In the genomic region with DNA sequence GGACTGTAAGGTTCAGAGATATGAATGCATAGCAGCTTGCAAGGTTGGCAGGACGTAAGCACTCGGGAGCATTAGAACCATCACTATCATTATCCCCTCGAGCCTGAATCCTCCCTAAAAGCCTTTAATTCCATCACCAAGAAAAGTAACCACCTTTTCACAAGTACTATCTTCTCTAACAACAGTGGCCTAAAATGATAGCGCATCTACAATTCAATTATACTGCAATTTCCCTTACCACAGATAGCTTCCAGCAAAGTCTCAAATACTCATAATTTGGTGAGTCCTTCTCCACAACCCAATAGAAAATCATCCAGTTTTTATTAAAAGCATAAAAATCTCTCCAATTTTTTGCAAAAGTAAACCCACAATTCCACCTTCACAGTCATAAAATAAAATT, we compare ENCODE assay signal across 2 cellular contexts.
TF ChIP-seq lines count a peak whose summit lies in the region.

No MANE protein-coding gene starts in this region.

TF ChIP-seq in SK-N-SH, 30 proteins besides CTCF, POLR2A, EP300 and RAD21 (continued from another document):
- TF ChIP-seq, protein P1, sequence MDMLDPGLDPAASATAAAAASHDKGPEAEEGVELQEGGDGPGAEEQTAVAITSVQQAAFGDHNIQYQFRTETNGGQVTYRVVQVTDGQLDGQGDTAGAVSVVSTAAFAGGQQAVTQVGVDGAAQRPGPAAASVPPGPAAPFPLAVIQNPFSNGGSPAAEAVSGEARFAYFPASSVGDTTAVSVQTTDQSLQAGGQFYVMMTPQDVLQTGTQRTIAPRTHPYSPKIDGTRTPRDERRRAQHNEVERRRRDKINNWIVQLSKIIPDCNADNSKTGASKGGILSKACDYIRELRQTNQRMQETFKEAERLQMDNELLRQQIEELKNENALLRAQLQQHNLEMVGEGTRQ (IDR thresholded peaks at IDR 0.05; ENCODE audit: borderline replicate concordance, low read depth, low read length): no peak
- TF ChIP-seq SIN3A (IDR thresholded peaks at IDR 0.05; ENCODE audit: borderline replicate concordance, low read depth, low read length): no peak
- TF ChIP-seq RCOR1 (IDR thresholded peaks at IDR 0.05; ENCODE audit: low read length): peak; percentile 17; the same call in 1 of the 2 replicates
- no peak for TF ChIP-seq POLR2AphosphoS5 (IDR thresholded peaks at IDR 0.05; ENCODE audit: low read depth, low read length)
- no peak for TF ChIP-seq FOXM1 (IDR thresholded peaks at IDR 0.05; ENCODE audit: low read depth)
- TF ChIP-seq JUND (IDR thresholded peaks at IDR 0.05): no peak
- TF ChIP-seq, protein P2, sequence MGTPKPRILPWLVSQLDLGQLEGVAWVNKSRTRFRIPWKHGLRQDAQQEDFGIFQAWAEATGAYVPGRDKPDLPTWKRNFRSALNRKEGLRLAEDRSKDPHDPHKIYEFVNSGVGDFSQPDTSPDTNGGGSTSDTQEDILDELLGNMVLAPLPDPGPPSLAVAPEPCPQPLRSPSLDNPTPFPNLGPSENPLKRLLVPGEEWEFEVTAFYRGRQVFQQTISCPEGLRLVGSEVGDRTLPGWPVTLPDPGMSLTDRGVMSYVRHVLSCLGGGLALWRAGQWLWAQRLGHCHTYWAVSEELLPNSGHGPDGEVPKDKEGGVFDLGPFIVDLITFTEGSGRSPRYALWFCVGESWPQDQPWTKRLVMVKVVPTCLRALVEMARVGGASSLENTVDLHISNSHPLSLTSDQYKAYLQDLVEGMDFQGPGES (IDR thresholded peaks at IDR 0.05; ENCODE audit: low read depth, low read length): no peak
- TF ChIP-seq CHD2 (IDR thresholded peaks at IDR 0.05; ENCODE audit: low read length, partially characterized antibody): no peak
- TF ChIP-seq, protein P3, sequence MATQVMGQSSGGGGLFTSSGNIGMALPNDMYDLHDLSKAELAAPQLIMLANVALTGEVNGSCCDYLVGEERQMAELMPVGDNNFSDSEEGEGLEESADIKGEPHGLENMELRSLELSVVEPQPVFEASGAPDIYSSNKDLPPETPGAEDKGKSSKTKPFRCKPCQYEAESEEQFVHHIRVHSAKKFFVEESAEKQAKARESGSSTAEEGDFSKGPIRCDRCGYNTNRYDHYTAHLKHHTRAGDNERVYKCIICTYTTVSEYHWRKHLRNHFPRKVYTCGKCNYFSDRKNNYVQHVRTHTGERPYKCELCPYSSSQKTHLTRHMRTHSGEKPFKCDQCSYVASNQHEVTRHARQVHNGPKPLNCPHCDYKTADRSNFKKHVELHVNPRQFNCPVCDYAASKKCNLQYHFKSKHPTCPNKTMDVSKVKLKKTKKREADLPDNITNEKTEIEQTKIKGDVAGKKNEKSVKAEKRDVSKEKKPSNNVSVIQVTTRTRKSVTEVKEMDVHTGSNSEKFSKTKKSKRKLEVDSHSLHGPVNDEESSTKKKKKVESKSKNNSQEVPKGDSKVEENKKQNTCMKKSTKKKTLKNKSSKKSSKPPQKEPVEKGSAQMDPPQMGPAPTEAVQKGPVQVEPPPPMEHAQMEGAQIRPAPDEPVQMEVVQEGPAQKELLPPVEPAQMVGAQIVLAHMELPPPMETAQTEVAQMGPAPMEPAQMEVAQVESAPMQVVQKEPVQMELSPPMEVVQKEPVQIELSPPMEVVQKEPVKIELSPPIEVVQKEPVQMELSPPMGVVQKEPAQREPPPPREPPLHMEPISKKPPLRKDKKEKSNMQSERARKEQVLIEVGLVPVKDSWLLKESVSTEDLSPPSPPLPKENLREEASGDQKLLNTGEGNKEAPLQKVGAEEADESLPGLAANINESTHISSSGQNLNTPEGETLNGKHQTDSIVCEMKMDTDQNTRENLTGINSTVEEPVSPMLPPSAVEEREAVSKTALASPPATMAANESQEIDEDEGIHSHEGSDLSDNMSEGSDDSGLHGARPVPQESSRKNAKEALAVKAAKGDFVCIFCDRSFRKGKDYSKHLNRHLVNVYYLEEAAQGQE (IDR thresholded peaks at IDR 0.05; ENCODE audit: low read depth, low read length): no peak
- no peak for TF ChIP-seq GABPA (IDR thresholded peaks at IDR 0.05; ENCODE audit: low read depth)
- TF ChIP-seq, protein P4, sequence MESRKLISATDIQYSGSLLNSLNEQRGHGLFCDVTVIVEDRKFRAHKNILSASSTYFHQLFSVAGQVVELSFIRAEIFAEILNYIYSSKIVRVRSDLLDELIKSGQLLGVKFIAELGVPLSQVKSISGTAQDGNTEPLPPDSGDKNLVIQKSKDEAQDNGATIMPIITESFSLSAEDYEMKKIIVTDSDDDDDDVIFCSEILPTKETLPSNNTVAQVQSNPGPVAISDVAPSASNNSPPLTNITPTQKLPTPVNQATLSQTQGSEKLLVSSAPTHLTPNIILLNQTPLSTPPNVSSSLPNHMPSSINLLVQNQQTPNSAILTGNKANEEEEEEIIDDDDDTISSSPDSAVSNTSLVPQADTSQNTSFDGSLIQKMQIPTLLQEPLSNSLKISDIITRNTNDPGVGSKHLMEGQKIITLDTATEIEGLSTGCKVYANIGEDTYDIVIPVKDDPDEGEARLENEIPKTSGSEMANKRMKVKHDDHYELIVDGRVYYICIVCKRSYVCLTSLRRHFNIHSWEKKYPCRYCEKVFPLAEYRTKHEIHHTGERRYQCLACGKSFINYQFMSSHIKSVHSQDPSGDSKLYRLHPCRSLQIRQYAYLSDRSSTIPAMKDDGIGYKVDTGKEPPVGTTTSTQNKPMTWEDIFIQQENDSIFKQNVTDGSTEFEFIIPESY (IDR thresholded peaks at IDR 0.05; ENCODE audit: borderline replicate concordance, low read depth): no peak
- TF ChIP-seq GATA2 (CRISPR knock-in tag; IDR thresholded peaks at IDR 0.05): peak; percentile 53
- 0 out of 2 replicates have a peak, but pooled peaks have one; percentile 38 for TF ChIP-seq FOXJ3 (CRISPR knock-in tag; IDR thresholded peaks at IDR 0.05)
- TF ChIP-seq NFIC (IDR thresholded peaks at IDR 0.05; ENCODE audit: borderline replicate concordance): no peak
- TF ChIP-seq FOSL2 (IDR thresholded peaks at IDR 0.05; ENCODE audit: borderline replicate concordance, low read depth): no peak
- TF ChIP-seq ELF1 (IDR thresholded peaks at IDR 0.05): no peak
- no peak for TF ChIP-seq SMC3 (IDR thresholded peaks at IDR 0.05; ENCODE audit: low read depth, low read length)
- TF ChIP-seq MXI1 (IDR thresholded peaks at IDR 0.05; ENCODE audit: low read depth, low read length): no peak
- no peak for TF ChIP-seq MEF2A (IDR thresholded peaks at IDR 0.05; ENCODE audit: borderline replicate concordance, low read depth)
- TF ChIP-seq, protein P5, sequence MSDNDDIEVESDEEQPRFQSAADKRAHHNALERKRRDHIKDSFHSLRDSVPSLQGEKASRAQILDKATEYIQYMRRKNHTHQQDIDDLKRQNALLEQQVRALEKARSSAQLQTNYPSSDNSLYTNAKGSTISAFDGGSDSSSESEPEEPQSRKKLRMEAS (IDR thresholded peaks at IDR 0.05; ENCODE audit: low read depth): no peak
- TF ChIP-seq RFX5 (IDR thresholded peaks at IDR 0.05; ENCODE audit: low read length): no peak; the same call in 1 of the 2 replicates

TF ChIP-seq in SK-N-SH treated with all-trans-retinoic acid at 6 μM for 48 hours, 23 proteins besides CTCF, POLR2A, EP300 and RAD21 (continued from another document):
- TF ChIP-seq PPARA (CRISPR knock-in tag; IDR thresholded peaks at IDR 0.05; ENCODE audit: borderline replicate concordance): no peak
- TF ChIP-seq TOX (CRISPR knock-in tag; IDR thresholded peaks at IDR 0.05; ENCODE audit: borderline replicate concordance): no peak
- TF ChIP-seq, protein P6, sequence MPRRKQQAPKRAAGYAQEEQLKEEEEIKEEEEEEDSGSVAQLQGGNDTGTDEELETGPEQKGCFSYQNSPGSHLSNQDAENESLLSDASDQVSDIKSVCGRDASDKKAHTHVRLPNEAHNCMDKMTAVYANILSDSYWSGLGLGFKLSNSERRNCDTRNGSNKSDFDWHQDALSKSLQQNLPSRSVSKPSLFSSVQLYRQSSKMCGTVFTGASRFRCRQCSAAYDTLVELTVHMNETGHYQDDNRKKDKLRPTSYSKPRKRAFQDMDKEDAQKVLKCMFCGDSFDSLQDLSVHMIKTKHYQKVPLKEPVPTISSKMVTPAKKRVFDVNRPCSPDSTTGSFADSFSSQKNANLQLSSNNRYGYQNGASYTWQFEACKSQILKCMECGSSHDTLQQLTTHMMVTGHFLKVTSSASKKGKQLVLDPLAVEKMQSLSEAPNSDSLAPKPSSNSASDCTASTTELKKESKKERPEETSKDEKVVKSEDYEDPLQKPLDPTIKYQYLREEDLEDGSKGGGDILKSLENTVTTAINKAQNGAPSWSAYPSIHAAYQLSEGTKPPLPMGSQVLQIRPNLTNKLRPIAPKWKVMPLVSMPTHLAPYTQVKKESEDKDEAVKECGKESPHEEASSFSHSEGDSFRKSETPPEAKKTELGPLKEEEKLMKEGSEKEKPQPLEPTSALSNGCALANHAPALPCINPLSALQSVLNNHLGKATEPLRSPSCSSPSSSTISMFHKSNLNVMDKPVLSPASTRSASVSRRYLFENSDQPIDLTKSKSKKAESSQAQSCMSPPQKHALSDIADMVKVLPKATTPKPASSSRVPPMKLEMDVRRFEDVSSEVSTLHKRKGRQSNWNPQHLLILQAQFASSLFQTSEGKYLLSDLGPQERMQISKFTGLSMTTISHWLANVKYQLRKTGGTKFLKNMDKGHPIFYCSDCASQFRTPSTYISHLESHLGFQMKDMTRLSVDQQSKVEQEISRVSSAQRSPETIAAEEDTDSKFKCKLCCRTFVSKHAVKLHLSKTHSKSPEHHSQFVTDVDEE (CRISPR knock-in tag; IDR thresholded peaks at IDR 0.05): no peak
- no peak for TF ChIP-seq RARB (CRISPR knock-in tag; IDR thresholded peaks at IDR 0.05)
- TF ChIP-seq CSDC2 (CRISPR knock-in tag; IDR thresholded peaks at IDR 0.05): no peak
- TF ChIP-seq ISL1 (CRISPR knock-in tag; IDR thresholded peaks at IDR 0.05): no peak
- TF ChIP-seq ZFP30 (CRISPR knock-in tag; IDR thresholded peaks at IDR 0.05): no peak
- no peak for TF ChIP-seq ZFP3 (CRISPR knock-in tag; IDR thresholded peaks at IDR 0.05)
- no peak for TF ChIP-seq BACH2 (CRISPR knock-in tag; IDR thresholded peaks at IDR 0.05; ENCODE audit: borderline replicate concordance)
